In genomic region chr9:134174526-134175290, GRCh38 we compare ENCODE assay signal across 32 cellular contexts. TPM values are rescaled to one million over a fixed set of nuclear protein-coding genes. Genes with fewer than 3 reads are reported as not detected.
DNase-seq lines count a peak whose midpoint lies in the region; ATAC-seq and TF ChIP-seq lines count a peak whose summit lies in the region.
"Had no signal": no experiment of that assay in that cellular context is flagged by ENCODE, and none has a peak within 500 bp of the region (broad histone marks: within the 10 kb centered on the region; RNA-seq: fewer than 3 reads in every experiment).

No MANE protein-coding gene starts in this region.

- H3K9ac ChIP-seq in BLaER1, result peak overlapping the region; percentile 67; the same call in 1 of the 2 replicates
- H3K9ac ChIP-seq in IMR-90 (ENCODE audit: low read depth, low read length), result no peak overlapping the region
- H3K9ac ChIP-seq: SK-N-SH had no signal

- H3K18ac ChIP-seq in IMR-90 (ENCODE audit: low read depth, low read length), result no peak overlapping the region

- in situ Hi-C loops in IMR-90 (cut with MboI; ENCODE audit: low sequenced_read_pairs), result no loop called here

- H3K9me1 ChIP-seq in IMR-90 (ENCODE audit: insufficient read depth, low read length), result no peaks in the 10 kb centered on the region

- no peak for TF ChIP-seq CTCF in IMR-90 (conservative IDR thresholded peaks at IDR 0.05; ENCODE audit: low read depth, low read length)

- H2BK15ac ChIP-seq in IMR-90 (ENCODE audit: low read depth, low read length), result no peak overlapping the region

- H2AK5ac ChIP-seq in IMR-90 (ENCODE audit: low read depth, low read length), result peak overlapping the region; percentile 37

- H3K14ac ChIP-seq in IMR-90 (replicated peaks; ENCODE audit: low read depth, low read length), result no peak overlapping the region

- TF ChIP-seq RAD21 in IMR-90 (IDR thresholded peaks at IDR 0.05; ENCODE audit: low read length), result no peak

- no peaks in the 10 kb centered on the region for H3K9me3 Mint-ChIP-seq in central memory CD8-positive, alpha-beta T cell
- peaks cover 0 to 1% (median 0%) of the 10 kb centered on the region in 7 donors for H3K9me3 Mint-ChIP-seq in naive B cell
- H3K9me3 Mint-ChIP-seq: activated T-helper 2 cell treated with anti-CD3 and anti-CD28 coated beads, Interferon-gamma antibody, Interleukin-2, Interleukin-4, amounts not matched to agents 10 μg/mL and 5 μg/mL and 100 μg/mL, durations not matched to agents 14 hours and 24 hours and 36 hours; nephron had no signal

- H4K20me1 ChIP-seq in BLaER1, result no peaks in the 10 kb centered on the region
- no peaks in the 10 kb centered on the region for H4K20me1 ChIP-seq in IMR-90 (ENCODE audit: insufficient read depth, low read length)

- CTCF ChIA-PET in IMR-90 (lab: Yijun Ruan, JAX), result interaction anchor here (0.9 to 1.4 kb wide), 2 partner anchors 154 to 268 kb away, joined by 3 read pairs; no protein-coding TSS in a partner anchor

- H3K23ac ChIP-seq in IMR-90 (ENCODE audit: low read depth, low read length), result no peak overlapping the region

- H2AK9ac ChIP-seq in IMR-90 (replicated peaks; ENCODE audit: low read depth, low read length, poor library complexity), result no peak overlapping the region

- peak overlapping the region; percentile 41; the same call in 1 of the 2 replicates for H4K91ac ChIP-seq in IMR-90 (ENCODE audit: insufficient read depth, low read depth, low read length)

- H3K4me1 ChIP-seq in BLaER1, result peaks cover 24% of the 10 kb centered on the region
- H3K4me1 ChIP-seq in IMR-90 (ENCODE audit: control insufficient read depth, insufficient read depth, low read length), result peaks cover 13% of the 10 kb centered on the region
- H3K4me1 ChIP-seq: Caco-2, HAP-1 had no signal

- H3K56ac ChIP-seq in IMR-90 (ENCODE audit: extremely low read depth, insufficient read depth, low read length), result no peak overlapping the region

- H3K79me1 ChIP-seq in IMR-90 (ENCODE audit: low read depth in 1 of 2, low read length in 2 of 2), result no peaks in the 10 kb centered on the region

- 0 out of 2 replicates have a peak, but pooled peaks cover 3% of the 10 kb centered on the region for H3K27me3 ChIP-seq in BLaER1
- peaks cover 32% of the 10 kb centered on the region for H3K27me3 ChIP-seq in IMR-90 (ENCODE audit: control insufficient read depth, insufficient read depth, low read length)

- H3K9me3 ChIP-seq in BLaER1, result no peaks in the 10 kb centered on the region
- H3K9me3 ChIP-seq in IMR-90 (ENCODE audit: control insufficient read depth, insufficient read depth, low read length), result no peaks in the 10 kb centered on the region
- H3K9me3 ChIP-seq: Caco-2, gastroesophageal sphincter, HAP-1, mucosa of descending colon, SK-N-SH, suprapubic skin had no signal

- no peak overlapping the region for H4K5ac ChIP-seq in IMR-90 (ENCODE audit: low read depth, low read length)

- no peak overlapping the region for H2AFZ ChIP-seq in IMR-90 (replicated peaks; ENCODE audit: low read length, poor library complexity)

- TF ChIP-seq POLR2A in IMR-90 (IDR thresholded peaks at IDR 0.05; ENCODE audit: low read depth, low read length), result no peak

- H3K4me3 Mint-ChIP-seq in central memory CD8-positive, alpha-beta T cell, result no peak overlapping the region
- H3K4me3 Mint-ChIP-seq in naive B cell, result peak overlapping the region in 7 of 8 donors; percentile 40 to 78 (median 65)
- H3K4me3 Mint-ChIP-seq: activated CD8-positive, alpha-beta T cell treated with anti-CD3 and anti-CD28 coated beads, Interleukin-2, amount 10 ng/mL, durations not matched to agents 7 days and 5 days; activated naive CD8-positive, alpha-beta T cell; nephron had no signal

- H3K4me3 ChIP-seq in BLaER1 (peak overlapping the region; percentile 18; the same call in 1 of the 2 replicates), IMR-90 (ENCODE audit: insufficient read depth, low read depth, low read length) (no peak overlapping the region)
- H3K4me3 ChIP-seq: gastroesophageal sphincter, HAP-1, mucosa of descending colon, suprapubic skin had no signal

- H4K8ac ChIP-seq in IMR-90 (ENCODE audit: low read depth in 2 of 2, low read length in 2 of 2), result no peak overlapping the region

- no peaks in the 10 kb centered on the region for H3K36me3 Mint-ChIP-seq in central memory CD8-positive, alpha-beta T cell (ENCODE audit: insufficient read depth)
- H3K36me3 Mint-ChIP-seq in naive B cell, result no peaks in the 10 kb centered on the region
- H3K36me3 Mint-ChIP-seq: activated naive CD8-positive, alpha-beta T cell had no signal

- 100% methylated on average over 2 of the region's 19 CpGs; no CpG with 5 or more reads in 1 of the 2 experiments for WGBS in IMR-90 (ENCODE audit: extremely low coverage in 2 of 2, insufficient read length in 1 of 2), 2 experiments

- dilution Hi-C loops in IMR-90 (cut with HindIII; ENCODE audit: low sequenced_read_pairs, unreplicated experiment), result no loop called here

- no peaks in the 10 kb centered on the region for H3K27me3 Mint-ChIP-seq in central memory CD8-positive, alpha-beta T cell
- peaks cover 8 to 34% (median 32%) of the 10 kb centered on the region in 3 donors for H3K27me3 Mint-ChIP-seq in naive B cell
- H3K27me3 Mint-ChIP-seq: activated naive CD8-positive, alpha-beta T cell had no signal

- H2BK20ac ChIP-seq in IMR-90 (ENCODE audit: low read depth, low read length), result no peak overlapping the region

- no peak overlapping the region for H3K4ac ChIP-seq in IMR-90 (ENCODE audit: low read depth, low read length)

- ATAC-seq in IMR-90 (ENCODE audit: low read depth), result no peak
- no peak for ATAC-seq in central memory CD8-positive, alpha-beta T cell (replicated peaks; ENCODE audit: extremely low read depth, poor library complexity, severe bottlenecking)
- ATAC-seq in naive B cell (ENCODE audit: low read depth in 2 of 2), result no peak
- no peak for ATAC-seq in HG03025 (IDR thresholded peaks at IDR 0.05; ENCODE audit: low FRiP score, unreplicated experiment)
- ATAC-seq: activated CD8-positive, alpha-beta T cell treated with anti-CD3 and anti-CD28 coated beads, Interleukin-2, amount 10 ng/mL, durations not matched to agents 7 days and 5 days; gastroesophageal sphincter had no signal

- no peak overlapping the region; the same call in 1 of the 2 replicates for H3K27ac ChIP-seq in BLaER1
- H3K27ac ChIP-seq in IMR-90 (ENCODE audit: insufficient read depth, low read length), result no peak overlapping the region
- H3K27ac ChIP-seq: gastroesophageal sphincter, suprapubic skin had no signal

- DNase-seq in IMR-90 (no peak), naive B cell (no peak), NCI-H2196 treated with DMSO at 0.1 percent for 48 hours (lab: John Stamatoyannopoulos, UW; ENCODE audit: unreplicated experiment) (no peak), KG1 (lab: John Stamatoyannopoulos, UW) (no peak), DMS 273 (lab: John Stamatoyannopoulos, UW; ENCODE audit: unreplicated experiment) (no peak)
- DNase-seq in central memory CD8-positive, alpha-beta T cell (ENCODE audit: low spot score in 2 of 2), result no peak
- DNase-seq: ACHN; activated CD4-positive, CD25-positive, alpha-beta regulatory T cell treated with anti-CD3 and anti-CD28 coated beads, Interleukin-2, amount 50 U/mL, for 72 hours; activated CD8-positive, alpha-beta T cell treated with anti-CD3 and anti-CD28 coated beads, Interleukin-2, amount 10 ng/mL, durations not matched to agents 7 days and 5 days; Caco-2; caudate nucleus; DMS79 treated with DMSO at 0.1 percent for 48 hours; hippocampal formation; NCI-H524 treated with DMSO at 0.1 percent for 48 hours; stimulated activated naive CD4-positive, alpha-beta T cell; T-helper 2 cell had no signal

- no peak overlapping the region; the same call in 1 of the 2 replicates for H2BK120ac ChIP-seq in IMR-90 (ENCODE audit: low read depth, low read length)

- H3K4me2 ChIP-seq in BLaER1 (no peak overlapping the region), IMR-90 (ENCODE audit: low read depth, low read length) (no peak overlapping the region)
- H3K4me2 ChIP-seq: SK-N-SH had no signal

- H2BK5ac ChIP-seq in IMR-90 (ENCODE audit: low read depth, low read length, poor library complexity, severe bottlenecking), result no peak overlapping the region

- BruUV-seq in IMR-90 (replicated peaks; lab: Mats Ljungman, UMichigan), result no TSS peak

- peak overlapping the region; percentile 71 for H3K27ac Mint-ChIP-seq in central memory CD8-positive, alpha-beta T cell (ENCODE audit: low read depth)
- H3K27ac Mint-ChIP-seq in naive B cell, result no peak overlapping the region
- H3K27ac Mint-ChIP-seq: activated CD8-positive, alpha-beta T cell treated with anti-CD3 and anti-CD28 coated beads, Interleukin-2, amount 10 ng/mL, durations not matched to agents 7 days and 5 days; activated naive CD8-positive, alpha-beta T cell; activated T-helper 2 cell treated with anti-CD3 and anti-CD28 coated beads, Interferon-gamma antibody, Interleukin-2, Interleukin-4, amounts not matched to agents 10 μg/mL and 5 μg/mL and 100 μg/mL, durations not matched to agents 14 hours and 24 hours and 36 hours; nephron had no signal

- no peaks in the 10 kb centered on the region for H3K36me3 ChIP-seq in BLaER1
- H3K36me3 ChIP-seq in IMR-90 (ENCODE audit: control insufficient read depth, insufficient read depth, low read length), result no peaks in the 10 kb centered on the region
- H3K36me3 ChIP-seq: gastroesophageal sphincter, HAP-1, suprapubic skin had no signal

- H3K4me1 Mint-ChIP-seq in central memory CD8-positive, alpha-beta T cell, result peaks cover 14% of the 10 kb centered on the region
- H3K4me1 Mint-ChIP-seq in naive B cell, result peaks cover 18 to 25% (median 19%) of the 10 kb centered on the region in 3 donors

- intact Hi-C loops in IMR-90 (cut with micrococcal nuclease), result no loop called here

- POLR2A ChIA-PET in IMR-90 (lab: Charles Lee; ENCODE audit: unreplicated experiment), result interaction anchor here (0.5 kb wide), 1 partner anchor 49 kb away, joined by 4 read pairs; no protein-coding TSS in a partner anchor

TF ChIP-seq in IMR-90, 13 proteins besides CTCF, POLR2A, EP300 and RAD21 (continues in another document):
- no peak for TF ChIP-seq USF2 (IDR thresholded peaks at IDR 0.05; ENCODE audit: low read depth, low read length)

RNA-seq across cellular contexts. Expression of gene RNU6ATAC, which starts 10.3 kb away (rescaled TPM):
- under 0.01 TPM in 1 of 2 replicates, not detected in the other for total RNA-seq in IMR-90 (2012; rRNA removed)
- polyA plus RNA-seq in IMR-90 (2012; rRNA removed), result not detected in 2 replicates
- polyA plus RNA-seq in IMR-90 (2012; cell fraction: cytosol; rRNA removed), result not detected in 2 replicates
- polyA plus RNA-seq in IMR-90 (2012; cell fraction: nucleus; rRNA removed; ENCODE audit: low replicate concordance), result not detected in 2 replicates
- not detected for polyA plus RNA-seq in naive B cell (ENCODE audit: low read depth in 6 of 6)
- total RNA-seq: dermis microvascular lymphatic vessel endothelial cell, fibroblast of lung, gastroesophageal sphincter, LHCN-M2, suprapubic skin, urinary bladder had no signal
- polyA plus RNA-seq: aorta, BJ, fibroblast of lung, SK-N-SH, urinary bladder had no signal

RNA-seq across cellular contexts. Expression of gene WDR5, which starts 38.8 kb away (rescaled TPM):
- total RNA-seq in IMR-90 (2012; rRNA removed), result 18.3 and 19.2 TPM in 2 replicates
- polyA plus RNA-seq in IMR-90 (2012; rRNA removed) (25.7 and 26.6 TPM in 2 replicates), naive B cell (ENCODE audit: low read depth in 6 of 6) (10 to 100 TPM in 5 of 6 donors, 1 to 10 TPM in 1; 5.1 to 20.2 (median 12.3) TPM)
- polyA plus RNA-seq in IMR-90 (2012; cell fraction: cytosol; rRNA removed), result 18.5 and 20.0 TPM in 2 replicates
- polyA plus RNA-seq in IMR-90 (2012; cell fraction: nucleus; rRNA removed; ENCODE audit: low replicate concordance), result 55.4 and 56.4 TPM in 2 replicates
